21 cellular contexts compared by ENCODE assay signal in the genomic region with DNA sequence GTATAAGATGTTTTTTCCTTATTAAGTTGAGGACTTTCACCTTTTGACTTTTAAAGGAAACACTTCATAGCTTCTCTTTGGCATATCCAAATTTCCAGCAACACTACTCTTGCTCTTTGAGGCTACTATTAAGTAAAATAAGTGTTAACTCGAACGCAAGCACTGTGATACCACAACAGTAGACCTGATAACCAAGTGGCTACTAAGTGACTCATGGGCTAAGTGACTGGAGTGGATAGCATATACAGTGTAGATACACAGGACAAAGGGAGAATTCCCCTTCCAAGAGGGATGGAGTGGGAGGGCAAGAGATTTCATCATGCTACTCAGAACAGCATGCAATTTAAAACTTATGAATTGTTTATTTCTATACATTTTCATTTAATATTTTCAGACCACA. TPM values are rescaled to one million over a fixed set of nuclear protein-coding genes. Genes with fewer than 3 reads are reported as not detected.
DNase-seq lines count a peak whose midpoint lies in the region; ATAC-seq and TF ChIP-seq lines count a peak whose summit lies in the region.
"Had no signal": no experiment of that assay in that cellular context is flagged by ENCODE, and none has a peak within 500 bp of the region (broad histone marks: within the 10 kb centered on the region; RNA-seq: fewer than 3 reads in every experiment).

No MANE protein-coding gene starts in this region.

- H3K14ac ChIP-seq in IMR-90 (replicated peaks; ENCODE audit: low read depth, low read length), result no peak overlapping the region

- H4K91ac ChIP-seq in IMR-90 (ENCODE audit: insufficient read depth, low read depth, low read length), result no peak overlapping the region

- no peak overlapping the region for H3K4me2 ChIP-seq in IMR-90 (ENCODE audit: low read depth, low read length)
- H3K4me2 ChIP-seq: BLaER1 treated with 17β-estradiol and CSF1 and Interleukin-3, amounts not matched to agents 10 nM and 100 nM; KMS-11 had no signal

- no peak for DNase-seq in activated naive CD4-positive, alpha-beta T cell treated with anti-CD3 and anti-CD28 coated beads, Interleukin-2, amount 50 U/mL, for 72 hours (ENCODE audit: low spot score in 2 of 2)
- no peak for DNase-seq in activated naive CD4-positive, alpha-beta T cell treated with anti-CD3 and anti-CD28 coated beads, Interleukin-2, amount 50 U/mL, for 16 hours
- peak; percentile 45 for DNase-seq in IMR-90
- no peak for DNase-seq in left lung
- DNase-seq in NCI-H146 (lab: John Stamatoyannopoulos, UW), result no peak
- DNase-seq in NCI-H774 (lab: John Stamatoyannopoulos, UW), result no peak
- no peak for DNase-seq in GDM1 (lab: John Stamatoyannopoulos, UW)
- DNase-seq: CD8-positive, alpha-beta memory T cell; DMS79; H7; HFFc6; NCI-H1417 treated with DMSO at 0.1 percent for 48 hours; NCI-H1930; NCI-H2171 treated with DMSO at 0.1 percent for 48 hours; NCI-H748 treated with DMSO at 0.1 percent for 48 hours; OCI-M1; Right ventricle myocardium superior had no signal

- peaks cover 0 to 8% of the 10 kb centered on the region in 2 donors for H3K9me3 Mint-ChIP-seq in activated naive CD4-positive, alpha-beta T cell treated with anti-CD3 and anti-CD28 coated beads, Interleukin-2, amount 50 U/mL, for 72 hours
- H3K9me3 Mint-ChIP-seq: CD8-positive, alpha-beta memory T cell; HFFc6 had no signal

- peaks cover 4 to 6% of the 10 kb centered on the region in 2 donors for H3K36me3 Mint-ChIP-seq in activated naive CD4-positive, alpha-beta T cell treated with anti-CD3 and anti-CD28 coated beads, Interleukin-2, amount 50 U/mL, for 72 hours

- no peak overlapping the region for H4K5ac ChIP-seq in IMR-90 (ENCODE audit: low read depth, low read length)

- no peak overlapping the region for H3K4ac ChIP-seq in IMR-90 (ENCODE audit: low read depth, low read length)

- no peak overlapping the region for H3K56ac ChIP-seq in IMR-90 (ENCODE audit: extremely low read depth, insufficient read depth, low read length)

- no peak overlapping the region for H3K23ac ChIP-seq in IMR-90 (ENCODE audit: low read depth, low read length)

- H2AK5ac ChIP-seq in IMR-90 (ENCODE audit: low read depth, low read length), result no peak overlapping the region

- H2BK120ac ChIP-seq in IMR-90 (ENCODE audit: low read depth, low read length), result no peak overlapping the region

- H2BK15ac ChIP-seq in IMR-90 (ENCODE audit: low read depth, low read length), result no peak overlapping the region

- in situ Hi-C loops in IMR-90 (cut with MboI; ENCODE audit: low sequenced_read_pairs), result no loop called here

- no TSS peak for BruUV-seq in IMR-90 (replicated peaks; lab: Mats Ljungman, UMichigan)

- H2BK20ac ChIP-seq in IMR-90 (ENCODE audit: low read depth, low read length), result no peak overlapping the region

- no peaks in the 10 kb centered on the region for H4K20me1 ChIP-seq in IMR-90 (ENCODE audit: insufficient read depth, low read length)
- H4K20me1 ChIP-seq: BLaER1 treated with 17β-estradiol and CSF1 and Interleukin-3, amounts not matched to agents 10 nM and 100 nM had no signal

- H2AK9ac ChIP-seq in IMR-90 (replicated peaks; ENCODE audit: low read depth, low read length, poor library complexity), result no peak overlapping the region

- H2BK5ac ChIP-seq in IMR-90 (ENCODE audit: low read depth, low read length, poor library complexity, severe bottlenecking), result no peak overlapping the region

- TF ChIP-seq RAD21 in IMR-90 (IDR thresholded peaks at IDR 0.05; ENCODE audit: low read length), result no peak

- ATAC-seq in activated naive CD4-positive, alpha-beta T cell treated with anti-CD3 and anti-CD28 coated beads, Interleukin-2, amount 50 U/mL, for 72 hours, result peak; percentile 47 to 57
- ATAC-seq in IMR-90 (ENCODE audit: low read depth) (peak; percentile 27; the same call in 1 of the 2 replicates), left lung (peak; percentile 93)

- no peak overlapping the region for H2AFZ ChIP-seq in IMR-90 (replicated peaks; ENCODE audit: low read length, poor library complexity)

- no peak for TF ChIP-seq POLR2A in IMR-90 (IDR thresholded peaks at IDR 0.05; ENCODE audit: low read depth, low read length)

- H3K27me3 ChIP-seq in IMR-90 (ENCODE audit: control insufficient read depth, insufficient read depth, low read length) (no peaks in the 10 kb centered on the region), left lung (no peaks in the 10 kb centered on the region)
- H3K27me3 ChIP-seq: BLaER1 treated with 17β-estradiol and CSF1 and Interleukin-3, amounts not matched to agents 10 nM and 100 nM had no signal

- no peak overlapping the region for H3K18ac ChIP-seq in IMR-90 (ENCODE audit: low read depth, low read length)

- intact Hi-C loops in IMR-90 (cut with micrococcal nuclease) (no loop called here), left lung (cut with DNase I) (no loop called here)

- H3K27ac Mint-ChIP-seq in activated naive CD4-positive, alpha-beta T cell treated with anti-CD3 and anti-CD28 coated beads, Interleukin-2, amount 50 U/mL, for 72 hours, result no peak overlapping the region
- H3K27ac Mint-ChIP-seq: CD8-positive, alpha-beta memory T cell; HFFc6 had no signal

- H3K9ac ChIP-seq in IMR-90 (ENCODE audit: low read depth, low read length), result no peak overlapping the region
- H3K9ac ChIP-seq: BLaER1 treated with 17β-estradiol and CSF1 and Interleukin-3, amounts not matched to agents 10 nM and 100 nM; KMS-11 had no signal

- POLR2A ChIA-PET in IMR-90 (lab: Charles Lee; ENCODE audit: unreplicated experiment), result no interaction called here

- H3K36me3 ChIP-seq in IMR-90 (ENCODE audit: control insufficient read depth, insufficient read depth, low read length) (no peaks in the 10 kb centered on the region), left lung (no peaks in the 10 kb centered on the region)
- H3K36me3 ChIP-seq: BLaER1 treated with 17β-estradiol and CSF1 and Interleukin-3, amounts not matched to agents 10 nM and 100 nM had no signal

- no peak overlapping the region for H4K8ac ChIP-seq in IMR-90 (ENCODE audit: low read depth in 2 of 2, low read length in 2 of 2)

- dilution Hi-C loops in IMR-90 (cut with HindIII; ENCODE audit: low sequenced_read_pairs, unreplicated experiment), result no loop called here

- H3K9me3 ChIP-seq in IMR-90 (ENCODE audit: control insufficient read depth, insufficient read depth, low read length) (no peaks in the 10 kb centered on the region), left lung (no peaks in the 10 kb centered on the region)
- H3K9me3 ChIP-seq: BLaER1 treated with 17β-estradiol and CSF1 and Interleukin-3, amounts not matched to agents 10 nM and 100 nM had no signal

- TF ChIP-seq CTCF in IMR-90 (conservative IDR thresholded peaks at IDR 0.05; ENCODE audit: low read depth, low read length) (no peak), left lung (IDR thresholded peaks at IDR 0.05) (no peak)

- H3K4me3 ChIP-seq in IMR-90 (ENCODE audit: insufficient read depth, low read depth, low read length) (no peak overlapping the region), left lung (no peak overlapping the region)
- H3K4me3 ChIP-seq: BLaER1 treated with 17β-estradiol and CSF1 and Interleukin-3, amounts not matched to agents 10 nM and 100 nM had no signal

- H3K27ac ChIP-seq in IMR-90 (ENCODE audit: insufficient read depth, low read length), result no peak overlapping the region
- H3K27ac ChIP-seq in left lung, result no peak overlapping the region
- H3K27ac ChIP-seq: BLaER1 treated with 17β-estradiol and CSF1 and Interleukin-3, amounts not matched to agents 10 nM and 100 nM; KMS-11 had no signal

- H3K9me1 ChIP-seq in IMR-90 (ENCODE audit: insufficient read depth, low read length), result no peaks in the 10 kb centered on the region

- no CpG with 5 or more reads among the region's 2 CpGs for WGBS in IMR-90 (ENCODE audit: extremely low coverage in 2 of 2, insufficient read length in 1 of 2), 2 experiments

- CTCF ChIA-PET in IMR-90 (lab: Yijun Ruan, JAX), result no interaction called here

- H3K4me1 ChIP-seq in IMR-90 (ENCODE audit: control insufficient read depth, insufficient read depth, low read length) (peaks cover 6% of the 10 kb centered on the region; the same call in 1 of the 2 replicates), left lung (no peaks in the 10 kb centered on the region)

- no peaks in the 10 kb centered on the region for H3K79me1 ChIP-seq in IMR-90 (ENCODE audit: low read depth in 1 of 2, low read length in 2 of 2)

TF ChIP-seq in IMR-90, 13 proteins besides CTCF, POLR2A, EP300 and RAD21:
- TF ChIP-seq CEBPB (IDR thresholded peaks at IDR 0.05; ENCODE audit: low read depth, low read length) (no peak), FOS (IDR thresholded peaks at IDR 0.05; ENCODE audit: low read depth, low read length) (no peak), MAZ (IDR thresholded peaks at IDR 0.05; ENCODE audit: borderline replicate concordance, low read depth, low read length) (no peak), MXI1 (IDR thresholded peaks at IDR 0.05; ENCODE audit: borderline replicate concordance, low read depth, low read length) (no peak), NFE2L2 (IDR thresholded peaks at IDR 0.05; ENCODE audit: low read depth, low read length) (no peak), RFX5 (IDR thresholded peaks at IDR 0.05; ENCODE audit: low read depth, low read length) (no peak)

RNA-seq across cellular contexts. Expression of a gene that starts 9.7 kb away (rescaled TPM):
- 10 to 100 TPM in 1 of 2 donors, 1 to 10 TPM in 1; 9.1 to 34.7 TPM for total RNA-seq in activated naive CD4-positive, alpha-beta T cell treated with anti-CD3 and anti-CD28 coated beads, Interleukin-2, amount 50 U/mL, for 72 hours
- under 0.01 TPM in 2 replicates for total RNA-seq in IMR-90 (2012; rRNA removed)
- 0.09 TPM in 1 of 2 replicates, not detected in the other for polyA plus RNA-seq in IMR-90 (2012; rRNA removed)
- polyA plus RNA-seq in IMR-90 (2012; cell fraction: cytosol; rRNA removed), result 0.01 and 0.04 TPM in 2 replicates
- 0.02 TPM in 1 of 2 replicates, not detected in the other for polyA plus RNA-seq in IMR-90 (2012; cell fraction: nucleus; rRNA removed; ENCODE audit: low replicate concordance)
- 10 to 100 TPM in 1 of 2 donors, 1 to 10 TPM in 1; 8.6 to 11.3 TPM for total RNA-seq in left lung
- total RNA-seq: G401, HFFc6, NCI-H460 had no signal

Comparison
In these comparisons a context has a peak if more than half of its experiments do, and no peak if none do; other contexts are left out.
1. ATAC-seq: peak in every context shown above with its lines; median percentile 93 in left lung; 52 in activated naive CD4-positive, alpha-beta T cell treated with anti-CD3 and anti-CD28 coated beads, Interleukin-2, amount 50 U/mL, for 72 hours; 27 in IMR-90.